Comparison of ENCODE assay signal across 1 cellular context in the genomic region with DNA sequence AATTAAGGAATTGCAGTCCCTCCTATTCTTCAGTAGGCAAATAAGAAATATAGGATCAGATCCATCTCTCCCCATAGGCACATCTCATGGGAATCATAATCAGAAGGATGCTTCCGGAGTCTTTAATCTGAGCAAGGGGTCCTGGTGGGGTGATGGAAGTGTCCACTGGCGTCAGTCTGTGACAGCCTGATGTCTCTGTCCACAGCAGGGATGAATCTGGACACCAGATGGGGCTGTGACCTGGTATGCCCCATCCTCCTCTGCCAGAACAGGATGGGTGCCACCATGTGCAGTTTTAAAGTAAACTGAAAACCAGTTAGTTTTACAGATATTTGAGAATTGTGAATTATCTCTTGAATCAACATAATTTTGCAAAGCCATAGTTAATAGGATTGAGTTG.
TF ChIP-seq lines count a peak whose summit lies in the region.

No MANE protein-coding gene starts in this region.

TF ChIP-seq in SK-N-SH treated with all-trans-retinoic acid at 6 μM for 48 hours, 23 proteins besides CTCF, POLR2A, EP300 and RAD21 (continued from another document):
- TF ChIP-seq CSDC2 (CRISPR knock-in tag; IDR thresholded peaks at IDR 0.05): no peak
- TF ChIP-seq POU6F1 (CRISPR knock-in tag; IDR thresholded peaks at IDR 0.05; ENCODE audit: borderline replicate concordance, low read depth): no peak
- peak; percentile 92 for TF ChIP-seq TCF4 (CRISPR knock-in tag; IDR thresholded peaks at IDR 0.05; ENCODE audit: borderline replicate concordance)
